Comparison of ENCODE assay signal across 27 cellular contexts in the genomic region with DNA sequence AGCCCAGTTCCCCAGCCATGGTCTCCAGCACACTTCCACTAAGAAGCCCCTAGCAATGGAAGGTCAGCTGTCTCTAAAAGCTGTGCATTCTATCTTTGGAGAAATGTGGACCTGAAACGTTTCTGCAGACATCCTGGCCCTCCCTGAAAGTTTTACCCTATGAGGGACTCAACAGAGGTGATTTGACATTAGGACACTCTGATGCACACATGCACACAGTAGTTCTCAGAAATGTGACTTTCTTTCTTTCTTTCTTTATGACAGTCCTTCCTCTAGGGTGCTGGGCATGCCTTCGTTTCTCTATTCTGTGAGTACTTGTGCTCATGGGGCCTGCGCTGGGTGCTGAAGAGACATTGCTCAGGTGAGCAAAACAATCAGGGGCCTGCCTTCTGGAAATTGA.
DNase-seq lines count a peak whose midpoint lies in the region; ATAC-seq lines count a peak whose summit lies in the region.
"Had no signal": no experiment of that assay in that cellular context is flagged by ENCODE, and none has a peak within 500 bp of the region (broad histone marks: within the 10 kb centered on the region; RNA-seq: fewer than 3 reads in every experiment).

No MANE protein-coding gene starts in this region.

- no peak overlapping the region for H3K4me3 Mint-ChIP-seq in activated naive CD8-positive, alpha-beta T cell treated with anti-CD3 and anti-CD28 coated beads, Interleukin-2, amount 50 U/mL, for 24 hours
- no peak overlapping the region for H3K4me3 Mint-ChIP-seq in activated naive CD8-positive, alpha-beta T cell treated with anti-CD3 and anti-CD28 coated beads for 36 hours
- H3K4me3 Mint-ChIP-seq in T-helper 2 cell treated with Interferon-gamma antibody and Interleukin-4, amounts not matched to agents 5 μg/mL and 100 μg/mL, for 36 hours, result peak overlapping the region; percentile 74
- H3K4me3 Mint-ChIP-seq: naive B cell had no signal

- H3K9me3 Mint-ChIP-seq in activated naive CD8-positive, alpha-beta T cell treated with anti-CD3 and anti-CD28 coated beads, Interleukin-2, amount 50 U/mL, for 24 hours, result peaks cover 7% of the 10 kb centered on the region
- H3K9me3 Mint-ChIP-seq in activated naive CD8-positive, alpha-beta T cell treated with anti-CD3 and anti-CD28 coated beads for 36 hours, result peaks cover 4% of the 10 kb centered on the region
- peaks cover 6% of the 10 kb centered on the region for H3K9me3 Mint-ChIP-seq in T-helper 2 cell treated with Interferon-gamma antibody and Interleukin-4, amounts not matched to agents 5 μg/mL and 100 μg/mL, for 36 hours
- H3K9me3 Mint-ChIP-seq: naive B cell had no signal

- no peak for DNase-seq in activated naive CD8-positive, alpha-beta T cell treated with anti-CD3 and anti-CD28 coated beads, Interleukin-2, amount 50 U/mL, for 24 hours
- DNase-seq in activated naive CD8-positive, alpha-beta T cell treated with anti-CD3 and anti-CD28 coated beads for 36 hours, result no peak
- DNase-seq in T-helper 2 cell treated with Interferon-gamma antibody and Interleukin-4, amounts not matched to agents 5 μg/mL and 100 μg/mL, for 36 hours (ENCODE audit: low spot score), result peak; percentile 42
- no peak for DNase-seq in stimulated activated naive CD8-positive, alpha-beta T cell treated with anti-CD3 and anti-CD28 coated beads, Interleukin-15, Interleukin-2, amounts not matched to agents 100 U/mL and 50 U/mL, for 24 hours
- no peak for DNase-seq in NCI-H748 treated with DMSO at 0.1 percent for 48 hours (lab: John Stamatoyannopoulos, UW)
- DNase-seq in COLO829 (ENCODE audit: low spot score), result no peak
- DNase-seq: activated CD8-positive, alpha-beta memory T cell treated with anti-CD3 and anti-CD28 coated beads, Interleukin-2, amount 50 U/mL, for 48 hours; activated naive CD4-positive, alpha-beta T cell; amniotic stem cell; C1 segment of cervical spinal cord; effector CD8-positive, alpha-beta T cell; GM23248; islet precursor cell; KBM-7; left ventricle myocardium inferior; naive B cell; NCI-H1436; NCI-H2081 treated with DMSO at 0.1 percent for 48 hours; NCI-H345; NCI-H774; occipital lobe; OCI-M1; psoas muscle; sigmoid colon; SK-N-SH; upper lobe of left lung had no signal

- H3K27me3 Mint-ChIP-seq in activated naive CD8-positive, alpha-beta T cell treated with anti-CD3 and anti-CD28 coated beads, Interleukin-2, amount 50 U/mL, for 24 hours, result no peaks in the 10 kb centered on the region
- no peaks in the 10 kb centered on the region for H3K27me3 Mint-ChIP-seq in activated naive CD8-positive, alpha-beta T cell treated with anti-CD3 and anti-CD28 coated beads for 36 hours
- H3K27me3 Mint-ChIP-seq in T-helper 2 cell treated with Interferon-gamma antibody and Interleukin-4, amounts not matched to agents 5 μg/mL and 100 μg/mL, for 36 hours (ENCODE audit: low read depth), result no peaks in the 10 kb centered on the region

- no peak overlapping the region for H3K27ac Mint-ChIP-seq in activated naive CD8-positive, alpha-beta T cell treated with anti-CD3 and anti-CD28 coated beads, Interleukin-2, amount 50 U/mL, for 24 hours
- no peak overlapping the region for H3K27ac Mint-ChIP-seq in activated naive CD8-positive, alpha-beta T cell treated with anti-CD3 and anti-CD28 coated beads for 36 hours
- peak overlapping the region; percentile 77 for H3K27ac Mint-ChIP-seq in T-helper 2 cell treated with Interferon-gamma antibody and Interleukin-4, amounts not matched to agents 5 μg/mL and 100 μg/mL, for 36 hours

- peak; percentile 47 for ATAC-seq in activated naive CD8-positive, alpha-beta T cell treated with anti-CD3 and anti-CD28 coated beads, Interleukin-2, amount 50 U/mL, for 24 hours
- ATAC-seq in GM18511 (IDR thresholded peaks at IDR 0.05; ENCODE audit: unreplicated experiment), result peak; percentile 3
- ATAC-seq in stimulated activated naive CD8-positive, alpha-beta T cell treated with anti-CD3 and anti-CD28 coated beads, Interleukin-15, Interleukin-2, amounts not matched to agents 100 U/mL and 50 U/mL, for 24 hours, result peak; percentile 62
- ATAC-seq: psoas muscle had no signal

- peaks cover 5% of the 10 kb centered on the region for H3K36me3 Mint-ChIP-seq in activated naive CD8-positive, alpha-beta T cell treated with anti-CD3 and anti-CD28 coated beads, Interleukin-2, amount 50 U/mL, for 24 hours (ENCODE audit: low read depth)
- peaks cover 2% of the 10 kb centered on the region for H3K36me3 Mint-ChIP-seq in activated naive CD8-positive, alpha-beta T cell treated with anti-CD3 and anti-CD28 coated beads for 36 hours
- peaks cover 8% of the 10 kb centered on the region for H3K36me3 Mint-ChIP-seq in T-helper 2 cell treated with Interferon-gamma antibody and Interleukin-4, amounts not matched to agents 5 μg/mL and 100 μg/mL, for 36 hours (ENCODE audit: low read depth)
- H3K36me3 Mint-ChIP-seq: naive B cell had no signal

- peaks cover 27% of the 10 kb centered on the region for H3K4me1 Mint-ChIP-seq in activated naive CD8-positive, alpha-beta T cell treated with anti-CD3 and anti-CD28 coated beads, Interleukin-2, amount 50 U/mL, for 24 hours
- peaks cover 21% of the 10 kb centered on the region for H3K4me1 Mint-ChIP-seq in activated naive CD8-positive, alpha-beta T cell treated with anti-CD3 and anti-CD28 coated beads for 36 hours
- H3K4me1 Mint-ChIP-seq in T-helper 2 cell treated with Interferon-gamma antibody and Interleukin-4, amounts not matched to agents 5 μg/mL and 100 μg/mL, for 36 hours (ENCODE audit: low read depth), result peaks cover 49% of the 10 kb centered on the region
- H3K4me1 Mint-ChIP-seq: naive B cell had no signal

Comparison
In these comparisons a context has a peak if more than half of its experiments do, and no peak if none do; other contexts are left out.
1. ATAC-seq: peak in every context shown above with its lines; median percentile 62 in stimulated activated naive CD8-positive, alpha-beta T cell treated with anti-CD3 and anti-CD28 coated beads, Interleukin-15, Interleukin-2, amounts not matched to agents 100 U/mL and 50 U/mL, for 24 hours; 47 in activated naive CD8-positive, alpha-beta T cell treated with anti-CD3 and anti-CD28 coated beads, Interleukin-2, amount 50 U/mL, for 24 hours; 3 in GM18511.